Comparison of ENCODE assay signal across 14 cellular contexts in the genomic region with DNA sequence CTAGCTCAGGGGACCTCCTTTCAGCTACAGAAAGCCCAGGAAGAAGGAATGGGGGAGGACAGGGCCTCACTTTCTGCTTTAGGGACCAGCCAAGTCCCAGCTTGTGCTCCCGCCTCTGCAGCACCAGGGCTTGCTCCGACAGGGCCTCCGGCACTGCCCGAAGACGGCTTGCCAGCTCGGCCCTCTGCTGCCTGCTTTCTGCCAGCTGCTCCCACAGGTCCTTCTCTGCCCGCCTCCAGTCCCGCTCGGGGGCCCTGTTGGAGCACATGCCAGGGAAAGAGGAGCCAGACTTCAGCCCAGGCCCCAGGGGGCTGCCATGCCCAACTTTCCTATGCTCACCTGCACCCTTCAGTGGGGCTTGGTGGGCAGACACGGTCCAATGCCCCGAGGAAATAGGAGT. TPM values are rescaled to one million over a fixed set of nuclear protein-coding genes. Genes with fewer than 3 reads are reported as not detected.
DNase-seq lines count a peak whose midpoint lies in the region; TF ChIP-seq lines count a peak whose summit lies in the region.
"Had no signal": no experiment of that assay in that cellular context is flagged by ENCODE, and none has a peak within 500 bp of the region (broad histone marks: within the 10 kb centered on the region; RNA-seq: fewer than 3 reads in every experiment).

No MANE protein-coding gene starts in this region.

- H3K9me3 ChIP-seq in BLaER1 treated with 17β-estradiol and CSF1 and Interleukin-3, amounts not matched to agents 10 nM and 100 nM (replicated peaks in 1 of 11), result no peaks in the 10 kb centered on the region
- H3K9me3 ChIP-seq in osteoblast (ENCODE audit: low read depth, low read length) (no peaks in the 10 kb centered on the region), GM23248 (ENCODE audit: low read depth) (no peaks in the 10 kb centered on the region)
- H3K9me3 ChIP-seq: A549, BE2C, Caco-2 had no signal

- H3K9me2 ChIP-seq in GM23248 (ENCODE audit: insufficient read depth), result no peaks in the 10 kb centered on the region

- H3K27ac ChIP-seq in BLaER1 treated with 17β-estradiol and CSF1 and Interleukin-3, amounts not matched to agents 10 nM and 100 nM, result peak overlapping the region in 4 of 11 experiments; percentile 43 to 54 (median 50); a peak in 6 of 22 replicates
- H3K27ac ChIP-seq in osteoblast (ENCODE audit: low read depth, low read length) (no peak overlapping the region), GM23248 (no peak overlapping the region)
- H3K27ac ChIP-seq: A549, HL-60 had no signal

- no peak overlapping the region for H2AFZ ChIP-seq in osteoblast (ENCODE audit: low read length)
- no peak overlapping the region for H2AFZ ChIP-seq in GM23248

- peak overlapping the region in 9 of 11 experiments; percentile 30 to 74 (median 58); a peak in 14 of 22 replicates for H3K4me2 ChIP-seq in BLaER1 treated with 17β-estradiol and CSF1 and Interleukin-3, amounts not matched to agents 10 nM and 100 nM
- no peak overlapping the region for H3K4me2 ChIP-seq in osteoblast (ENCODE audit: insufficient read depth, low read length)
- no peak overlapping the region for H3K4me2 ChIP-seq in GM23248 (ENCODE audit: unreplicated experiment)
- H3K4me2 ChIP-seq: A549 had no signal

- H3K27me3 Mint-ChIP-seq in Calu3 (ENCODE audit: unreplicated experiment), result peaks cover 73% of the 10 kb centered on the region
- H3K27me3 Mint-ChIP-seq: CD8-positive, alpha-beta memory T cell had no signal

- H3F3A ChIP-seq in GM23248 (ENCODE audit: insufficient read depth), result peaks cover 12% of the 10 kb centered on the region

- intact Hi-C loops in Calu3 (cut with micrococcal nuclease; ENCODE audit: unreplicated experiment), result loop anchor here (5.0 kb wide), 1 partner anchor 64 kb away; no protein-coding TSS in a partner anchor

- peaks cover 0 to 45% (median 34%) of the 10 kb centered on the region in 10 experiments; a peak in 16 of 20 replicates for H3K4me1 ChIP-seq in BLaER1 treated with 17β-estradiol and CSF1 and Interleukin-3, amounts not matched to agents 10 nM and 100 nM
- H3K4me1 ChIP-seq in osteoblast (ENCODE audit: insufficient read depth, low read length) (peaks cover 9% of the 10 kb centered on the region), GM23248 (ENCODE audit: insufficient read depth) (peaks cover 4% of the 10 kb centered on the region; the same call in 1 of the 2 replicates)
- H3K4me1 ChIP-seq: A549, Caco-2 had no signal

- H3K79me2 ChIP-seq in osteoblast (ENCODE audit: insufficient read depth, low read length) (peaks cover 12% of the 10 kb centered on the region), GM23248 (ENCODE audit: insufficient read depth) (peaks cover 7% of the 10 kb centered on the region)

- H4K20me1 ChIP-seq in BLaER1 treated with 17β-estradiol and CSF1 and Interleukin-3, amounts not matched to agents 10 nM and 100 nM, result peaks cover under 1 to 15% (median 5%) of the 10 kb centered on the region in 11 experiments; a peak in 16 of 22 replicates
- H4K20me1 ChIP-seq in osteoblast (ENCODE audit: insufficient read depth, low read length) (peaks cover under 1% of the 10 kb centered on the region), GM23248 (ENCODE audit: insufficient read depth) (no peaks in the 10 kb centered on the region)

- peak overlapping the region in 3 of 11 experiments; percentile 2 to 56 (median 54); a peak in 4 of 22 replicates for H3K9ac ChIP-seq in BLaER1 treated with 17β-estradiol and CSF1 and Interleukin-3, amounts not matched to agents 10 nM and 100 nM
- no peak overlapping the region for H3K9ac ChIP-seq in GM23248

- no peaks in the 10 kb centered on the region for H3K36me3 ChIP-seq in BLaER1 treated with 17β-estradiol and CSF1 and Interleukin-3, amounts not matched to agents 10 nM and 100 nM
- H3K36me3 ChIP-seq in osteoblast (ENCODE audit: insufficient read depth, low read length) (no peaks in the 10 kb centered on the region), GM23248 (ENCODE audit: low read depth) (no peaks in the 10 kb centered on the region)
- H3K36me3 ChIP-seq: BE2C had no signal

- no peak overlapping the region for H3K4me3 ChIP-seq in BLaER1 treated with 17β-estradiol and CSF1 and Interleukin-3, amounts not matched to agents 10 nM and 100 nM
- H3K4me3 ChIP-seq in epithelial cell of esophagus (ENCODE audit: low read length), result no peak overlapping the region
- no peak overlapping the region for H3K4me3 ChIP-seq in osteoblast (ENCODE audit: insufficient read depth, low read length)
- no peak overlapping the region for H3K4me3 ChIP-seq in GM23248
- H3K4me3 ChIP-seq: A549 had no signal

- CTCF ChIA-PET in Calu3 (lab: Charles Lee), result interaction anchor here (0.9 to 1.4 kb wide), 2 partner anchors 10 to 65 kb away, joined by 3 read pairs; no protein-coding TSS in a partner anchor

- H3K27me3 ChIP-seq in BLaER1 treated with 17β-estradiol and CSF1 and Interleukin-3, amounts not matched to agents 10 nM and 100 nM, result no peaks in the 10 kb centered on the region
- H3K27me3 ChIP-seq in osteoblast (ENCODE audit: insufficient read depth, low read length) (peaks cover 16% of the 10 kb centered on the region), GM23248 (replicated peaks; ENCODE audit: insufficient read depth) (no peaks in the 10 kb centered on the region)
- H3K27me3 ChIP-seq: BE2C had no signal

- no TSS peak for BruUV-seq in Calu3 (replicated peaks; lab: Mats Ljungman, UMichigan)

- no peak overlapping the region for H3K4me3 Mint-ChIP-seq in Calu3 (ENCODE audit: low read depth, unreplicated experiment)
- H3K4me3 Mint-ChIP-seq: CD8-positive, alpha-beta memory T cell had no signal

- in situ Hi-C loops in GM23248 (cut with MboI), result no loop called here

- DNase-seq in DMS 273 treated with DMSO at 0.1 percent for 48 hours (lab: John Stamatoyannopoulos, UW) (peak; percentile 27), epithelial cell of esophagus (ENCODE audit: low read depth) (peak; percentile 60), osteoblast (ENCODE audit: insufficient read length, low spot score, missing footprints) (peak; percentile 36), GM23248 (no peak), SHP77 (lab: John Stamatoyannopoulos, UW) (no peak), Calu3 (no peak)
- DNase-seq: BE2C; Caco-2; CD8-positive, alpha-beta memory T cell; DND-41; GDM1 had no signal

- H3K9me3 Mint-ChIP-seq in Calu3 (ENCODE audit: low read depth, unreplicated experiment), result no peaks in the 10 kb centered on the region
- H3K9me3 Mint-ChIP-seq: CD8-positive, alpha-beta memory T cell had no signal

- H3K4me1 Mint-ChIP-seq in Calu3 (ENCODE audit: low read depth, unreplicated experiment), result no peaks in the 10 kb centered on the region

- 79 to 85% methylated on average over 11 of the region's 11 CpGs for WGBS in GM23248 (ENCODE audit: low coverage in 1 of 2, low lambda C conversion rate in 2 of 2, missing lambda C conversion rate in 2 of 2), 2 experiments

- TF ChIP-seq CTCF in epithelial cell of esophagus (IDR thresholded peaks at IDR 0.05; ENCODE audit: insufficient read depth, low read depth, low read length, missing control alignments), result no peak
- no peak for TF ChIP-seq CTCF in osteoblast (IDR thresholded peaks at IDR 0.05; ENCODE audit: extremely low read depth, low read depth, low read length)
- no peak for TF ChIP-seq CTCF in Calu3 (IDR thresholded peaks at IDR 0.05; ENCODE audit: unreplicated experiment)

- peaks cover 26% of the 10 kb centered on the region for H3K36me3 Mint-ChIP-seq in Calu3 (ENCODE audit: insufficient read depth, unreplicated experiment)

- no peak overlapping the region for H3K27ac Mint-ChIP-seq in Calu3 (ENCODE audit: unreplicated experiment)

RNA-seq across cellular contexts. Expression of gene CLK3, which starts 4.3 kb away (rescaled TPM):
- 42.7 and 47.0 TPM in 2 replicates for total RNA-seq in osteoblast
- total RNA-seq in GM23248 (2014; rRNA removed; shearing (Covaris generic)), result 67.2 and 67.9 TPM in 2 replicates
- polyA plus RNA-seq in GM23248 (2016; fragmentation: Nextera tagmentation; extraction: Ambion mirVana), result 40.4 and 41.9 TPM in 2 replicates
- total RNA-seq in Calu3 (2022), result 89.2 and 93.5 TPM in 2 replicates

Comparison
In these comparisons a context has a peak if more than half of its experiments do, and no peak if none do; other contexts are left out.
1. H3K4me2 ChIP-seq: peak in BLaER1 treated with 17β-estradiol and CSF1 and Interleukin-3, amounts not matched to agents 10 nM and 100 nM (9 of 11); none in osteoblast (single experiment) and GM23248 (single experiment).
2. DNase-seq: peak in DMS 273 treated with DMSO at 0.1 percent for 48 hours (single experiment), epithelial cell of esophagus (single experiment) and osteoblast (single experiment); none in GM23248 (single experiment), SHP77 (0 of 2) and Calu3 (single experiment).